ENCODE assay signal across 22 cellular contexts in genomic region chr19:41189425-41190065, GRCh38. TPM values are rescaled to one million over a fixed set of nuclear protein-coding genes. Genes with fewer than 3 reads are reported as not detected.
DNase-seq lines count a peak whose midpoint lies in the region; ATAC-seq, FAIRE-seq and TF ChIP-seq lines count a peak whose summit lies in the region.
"Had no signal": no experiment of that assay in that cellular context is flagged by ENCODE, and none has a peak within 500 bp of the region (broad histone marks: within the 10 kb centered on the region; RNA-seq: fewer than 3 reads in every experiment).

No MANE protein-coding gene starts in this region.

- no peak for TF ChIP-seq CTCF in GM23338 (conservative IDR thresholded peaks at IDR 0.05; ENCODE audit: low read depth in 2 of 2)
- no peak for TF ChIP-seq CTCF in H1 (IDR thresholded peaks at IDR 0.05; ENCODE audit: control extremely low read depth in 1 of 3, insufficient read depth in 1 of 3, low read depth in 1 of 3, low read length in 3 of 3)

- H3K27ac Mint-ChIP-seq in GM23338, result peak overlapping the region; percentile 97
- H3K27ac Mint-ChIP-seq: activated naive CD4-positive, alpha-beta T cell treated with anti-CD3 and anti-CD28 coated beads, Interleukin-2, amount 50 U/mL, for 72 hours had no signal

- H4K5ac ChIP-seq in H1 (ENCODE audit: insufficient read length, low read depth, low read length) (peak overlapping the region; percentile 79), mesendoderm (ENCODE audit: low read length) (no peak overlapping the region)

- H3K27me3 Mint-ChIP-seq in GM23338 (ENCODE audit: insufficient read depth, low read depth, poor library complexity), result peaks cover 8% of the 10 kb centered on the region

- peak; percentile 91 for FAIRE-seq in H1 (lab: Jason Lieb, UNC)

- peak overlapping the region; percentile 17 for H2BK120ac ChIP-seq in H1 (replicated peaks; ENCODE audit: low read depth, low read length)
- H2BK120ac ChIP-seq in mesendoderm (ENCODE audit: low read depth, low read length), result no peak overlapping the region

- H3K9me3 ChIP-seq in HUES64 (ENCODE audit: insufficient read depth, low read depth, low read length), result no peaks in the 10 kb centered on the region
- no peaks in the 10 kb centered on the region for H3K9me3 ChIP-seq in H1 (ENCODE audit: insufficient read depth in 2 of 2, low read depth in 1 of 2, low read length in 1 of 2)
- H3K9me3 ChIP-seq: neutrophil, upper lobe of left lung had no signal

- H4K20me1 ChIP-seq in GM23338 (replicated peaks; ENCODE audit: insufficient read depth) (no peaks in the 10 kb centered on the region; the same call in 1 of the 2 replicates), H1 (replicated peaks in 1 of 2; ENCODE audit: control insufficient read depth in 1 of 2, insufficient read depth in 2 of 2, low read length in 2 of 2) (peaks cover 0 to 3% of the 10 kb centered on the region in 2 experiments)

- H3K79me2 ChIP-seq in GM23338 (replicated peaks; ENCODE audit: insufficient read depth), result peaks cover 35% of the 10 kb centered on the region
- peaks cover 8 to 30% of the 10 kb centered on the region in 2 experiments for H3K79me2 ChIP-seq in H1 (ENCODE audit: control insufficient read depth in 1 of 2, insufficient read depth in 2 of 2, low read length in 2 of 2)
- H3K79me2 ChIP-seq in mesendoderm (ENCODE audit: control insufficient read depth, insufficient read depth, low read length), result peaks cover 21% of the 10 kb centered on the region

- H3K79me1 ChIP-seq in H1 (ENCODE audit: low read depth, low read length) (peaks cover 3% of the 10 kb centered on the region; the same call in 1 of the 2 replicates), mesendoderm (ENCODE audit: low read length) (peaks cover 5% of the 10 kb centered on the region)

- peaks cover 18% of the 10 kb centered on the region for H3K23me2 ChIP-seq in H1 (ENCODE audit: low read depth, low read length)

- H3K4ac ChIP-seq in H1 (replicated peaks; ENCODE audit: insufficient read length, low read depth, low read length) (peak overlapping the region; percentile 92), mesendoderm (ENCODE audit: low read depth, low read length) (no peak overlapping the region)

- H3K4me2 ChIP-seq in GM23338 (peak overlapping the region; percentile 10), H1 (ENCODE audit: insufficient read depth in 1 of 2, low read depth in 2 of 2, low read length in 2 of 2) (peak overlapping the region; percentile 22 to 44), mesendoderm (ENCODE audit: low read length) (no peak overlapping the region)

- peak overlapping the region; percentile 90 for H4K91ac ChIP-seq in H1 (replicated peaks; ENCODE audit: insufficient read length, low read length)

- H3K4me3 ChIP-seq in GM23338, result peak overlapping the region; percentile 2; the same call in 1 of the 2 replicates
- no peak overlapping the region for H3K4me3 ChIP-seq in HUES64 (ENCODE audit: low read length)
- H3K4me3 ChIP-seq in H1 (ENCODE audit: extremely low read depth in 1 of 4, insufficient read depth in 2 of 4, low read depth in 3 of 4, low read length in 4 of 4), result peak overlapping the region in 1 of 4 experiments; percentile 22; a peak in 2 of 8 replicates
- H3K4me3 ChIP-seq in mesendoderm (ENCODE audit: low read length), result no peak overlapping the region
- H3K4me3 ChIP-seq: upper lobe of left lung had no signal

- H3K9me2 ChIP-seq in GM23338 (ENCODE audit: insufficient read depth), result no peaks in the 10 kb centered on the region

- peak overlapping the region; percentile 96 for H3K27ac ChIP-seq in GM23338 (ENCODE audit: low read depth)
- peak overlapping the region; percentile 90; the same call in 1 of the 2 replicates for H3K27ac ChIP-seq in HUES64 (ENCODE audit: low read depth, low read length)
- H3K27ac ChIP-seq in H1 (ENCODE audit: low read depth, low read length), result peak overlapping the region; percentile 43; the same call in 1 of the 2 replicates
- peak overlapping the region; percentile 71 for H3K27ac ChIP-seq in mesendoderm (ENCODE audit: low read depth, low read length)
- H3K27ac ChIP-seq: neutrophil, RWPE1, upper lobe of left lung had no signal

- no peak overlapping the region for H3K14ac ChIP-seq in H1 (ENCODE audit: insufficient read length)

- peaks cover 4% of the 10 kb centered on the region; the same call in 1 of the 3 replicates for H3K9me3 Mint-ChIP-seq in GM23338
- H3K9me3 Mint-ChIP-seq: activated naive CD4-positive, alpha-beta T cell treated with anti-CD3 and anti-CD28 coated beads, Interleukin-2, amount 50 U/mL, for 72 hours had no signal

- H3K56ac ChIP-seq in H1 (replicated peaks; ENCODE audit: insufficient read length, low read depth, low read length) (peak overlapping the region; percentile 40), mesendoderm (ENCODE audit: low read length) (peak overlapping the region; percentile 75)

- peak; percentile 97 for DNase-seq in GM23338 (ENCODE audit: low spot score)
- DNase-seq in H1 (ENCODE audit: low read depth in 1 of 2, low spot score in 2 of 2), result peak in 1 of 2 experiments; percentile 85
- peak; percentile 96 for DNase-seq in mesendoderm
- no peak for DNase-seq in activated effector memory CD4-positive, alpha-beta T cell treated with Interleukin-2 at 50 U/mL for 16 hours
- no peak for DNase-seq in activated gamma-delta T cell (lab: John Stamatoyannopoulos, UW)
- DNase-seq: activated CD8-positive, alpha-beta memory T cell treated with anti-CD3 and anti-CD28 coated beads for 24 hours; AML-193; CD8-positive, alpha-beta memory T cell; cerebellar nuclear complex; effector CD8-positive, alpha-beta T cell; KG1; NCI-H187; NCI-H446; stimulated activated CD4-positive, alpha-beta T cell treated with anti-CD3 and anti-CD28 coated beads, Interleukin-4, amount 100 ng/mL, for 4 hours; upper lobe of left lung had no signal

- H3K23ac ChIP-seq in H1 (ENCODE audit: insufficient read length), result no peak overlapping the region
- no peak overlapping the region for H3K23ac ChIP-seq in mesendoderm (ENCODE audit: low read length)

- H2BK12ac ChIP-seq in H1 (ENCODE audit: low read depth, low read length), result no peak overlapping the region

- no peak overlapping the region for H2BK15ac ChIP-seq in H1 (ENCODE audit: low read length)
- H2BK15ac ChIP-seq in mesendoderm (replicated peaks; ENCODE audit: low read depth), result no peak overlapping the region

- peak overlapping the region; percentile 1 for H2BK20ac ChIP-seq in H1 (ENCODE audit: low read length)

- no peak; a peak in 1 of 3 replicates for TF ChIP-seq EP300 in H1 (IDR thresholded peaks at IDR 0.05; ENCODE audit: borderline replicate concordance in 1 of 2, low read depth in 2 of 2, low read length in 2 of 2)

- H3F3A ChIP-seq in GM23338 (replicated peaks; ENCODE audit: low read depth), result peaks cover 13% of the 10 kb centered on the region

- POLR2A ChIA-PET in H1 (lab: Charles Lee; ENCODE audit: partially characterized antibody), result interaction anchor here (0.6 to 3.0 kb wide), 13 partner anchors 11 to 587 kb away, joined by 3 to 15 read pairs (median 4); partner anchors contain the start of gene HNRNPUL1

- CTCF ChIA-PET in H1 (lab: Charles Lee; ENCODE audit: partially characterized antibody), result interaction anchor here (1.0 to 2.1 kb wide), 3 partner anchors 14 to 46 kb away, joined by 3 to 9 read pairs (median 3); no protein-coding TSS in a partner anchor

- peak overlapping the region; percentile 38; the same call in 1 of the 2 replicates for H3K9ac ChIP-seq in HUES64 (ENCODE audit: low read depth, low read length)
- H3K9ac ChIP-seq in H1 (replicated peaks in 1 of 4; ENCODE audit: extremely low read depth in 1 of 4, low read depth in 3 of 4, low read length in 3 of 4), result no peak overlapping the region
- H3K9ac ChIP-seq in mesendoderm (ENCODE audit: low read length), result no peak overlapping the region

- H3K36me3 ChIP-seq in GM23338 (ENCODE audit: insufficient read depth) (no peaks in the 10 kb centered on the region), HUES64 (ENCODE audit: insufficient read depth, low read length) (peaks cover 3% of the 10 kb centered on the region; the same call in 1 of the 2 replicates), H1 (ENCODE audit: control insufficient read depth in 2 of 4, insufficient read depth in 4 of 4, low read length in 3 of 4) (peaks cover 0 to 5% (median 1%) of the 10 kb centered on the region in 4 experiments; a peak in 3 of 8 replicates), mesendoderm (ENCODE audit: control insufficient read depth, insufficient read depth, low read length) (peaks cover 2% of the 10 kb centered on the region)
- H3K36me3 ChIP-seq: neutrophil, upper lobe of left lung had no signal

- ATAC-seq in GM23338 (peak; percentile 52), GM19035 (IDR thresholded peaks at IDR 0.05; ENCODE audit: unreplicated experiment) (no peak)
- ATAC-seq: activated CD4-positive, CD25-positive, alpha-beta regulatory T cell treated with anti-CD3 and anti-CD28 coated beads, Interleukin-2, amount 50 U/mL, for 24 hours; activated naive CD4-positive, alpha-beta T cell treated with anti-CD3 and anti-CD28 coated beads, Interleukin-2, amount 50 U/mL, for 72 hours; esophagus mucosa had no signal

- H3K4me1 ChIP-seq in GM23338 (ENCODE audit: insufficient read depth) (peaks cover 49% of the 10 kb centered on the region), HUES64 (ENCODE audit: insufficient read depth, low read length) (peaks cover 38% of the 10 kb centered on the region), H1 (replicated peaks in 1 of 4; ENCODE audit: control insufficient read depth in 3 of 4, insufficient read depth in 4 of 4, low read length in 3 of 4) (peaks cover 6 to 28% (median 16%) of the 10 kb centered on the region in 4 experiments), mesendoderm (ENCODE audit: control insufficient read depth, low read depth, low read length) (peaks cover 16% of the 10 kb centered on the region)

- H2AFZ ChIP-seq in GM23338, result no peak overlapping the region
- H2AFZ ChIP-seq in H1 (ENCODE audit: low read length), result no peak overlapping the region

- H3K18ac ChIP-seq in H1 (ENCODE audit: extremely low read depth, low read length) (no peak overlapping the region; the same call in 1 of the 2 replicates), mesendoderm (ENCODE audit: low read length) (peak overlapping the region; percentile 62)

- TF ChIP-seq RAD21 in H1 (IDR thresholded peaks at IDR 0.05 in 1 of 2, conservative IDR thresholded peaks at IDR 0.05 in 1 of 2; ENCODE audit: low read depth in 2 of 2, low read length in 2 of 2), result no peak; a peak in 1 of 4 replicates

- no peak overlapping the region for H4K8ac ChIP-seq in H1 (ENCODE audit: extremely low read depth, insufficient read depth, low read length)
- no peak overlapping the region for H4K8ac ChIP-seq in mesendoderm (ENCODE audit: low read depth, low read length)

- H2AK5ac ChIP-seq in H1 (ENCODE audit: low read depth, low read length) (peak overlapping the region; percentile 75; the same call in 1 of the 2 replicates), mesendoderm (ENCODE audit: low read length) (no peak overlapping the region)

- peak overlapping the region; percentile 15 for H3K4me3 Mint-ChIP-seq in GM23338
- H3K4me3 Mint-ChIP-seq: CD8-positive, alpha-beta memory T cell had no signal

- H3K27me3 ChIP-seq in GM23338 (ENCODE audit: insufficient read depth) (no peaks in the 10 kb centered on the region), HUES64 (ENCODE audit: insufficient read depth, low read length) (no peaks in the 10 kb centered on the region), H1 (replicated peaks in 1 of 4; ENCODE audit: control insufficient read depth in 3 of 4, extremely low read depth in 1 of 4, insufficient read depth in 3 of 4, low read length in 3 of 4) (no peaks in the 10 kb centered on the region), mesendoderm (ENCODE audit: insufficient read depth, low read length, poor library complexity) (no peaks in the 10 kb centered on the region)

- H3K4me1 Mint-ChIP-seq in GM23338, result peaks cover 56% of the 10 kb centered on the region

- 37% methylated on average over 8 of the region's 8 CpGs for WGBS in HUES64
- WGBS in H1 (ENCODE audit: extremely low coverage in 1 of 2, insufficient coverage in 1 of 2, insufficient read length in 1 of 2, insufficient replicate concordance in 2 of 2, low coverage in 1 of 2, low lambda C conversion rate in 2 of 2, missing lambda C conversion rate in 1 of 2), 2 experiments, result 15% methylated on average over 8 of the region's 8 CpGs; no CpG with 5 or more reads in 1 of the 2 experiments
- WGBS in mesendoderm (ENCODE audit: extremely low coverage, insufficient coverage, low lambda C conversion rate), result no CpG with 5 or more reads among the region's 8 CpGs

- TF ChIP-seq POLR2A in H1 (IDR thresholded peaks at IDR 0.05; ENCODE audit: control extremely low read depth in 1 of 2, low read depth in 2 of 2, low read length in 2 of 2), result no peak

- peaks cover 10% of the 10 kb centered on the region for H3K36me3 Mint-ChIP-seq in GM23338 (ENCODE audit: low read depth)
- H3K36me3 Mint-ChIP-seq: CD8-positive, alpha-beta memory T cell had no signal

- H2BK5ac ChIP-seq in H1 (ENCODE audit: low read depth, low read length) (peak overlapping the region; percentile 96), mesendoderm (ENCODE audit: low read length) (peak overlapping the region; percentile 33)

RNA-seq across cellular contexts. Expression of gene CYP2S1, which starts 3.5 kb away (rescaled TPM):
- 272 and 315 TPM in 2 replicates for total RNA-seq in GM23338 (2014; rRNA removed; shearing (Covaris generic))
- polyA plus RNA-seq in GM23338 (2016; fragmentation: Nextera tagmentation; extraction: Ambion mirVana), result 130 and 137 TPM in 2 replicates
- 96.5 TPM for polyA plus RNA-seq in HUES64 (2013, experiment 1 of 2)
- 84.7 TPM for polyA plus RNA-seq in HUES64 (2013, experiment 2 of 2)
- 245 and 267 TPM in 2 replicates for total RNA-seq in H1 (2021; fragmentation: NEBNext Ultra II Directional; extraction: Animal tissue kit (Norgen Biotek cat#: 25700))
- polyA plus RNA-seq in H1 (2011; rRNA removed), result 97.9 and 210 TPM in 2 replicates
- polyA plus RNA-seq in H1 (2011; cell fraction: cytosol; rRNA removed), result 52.4 TPM
- polyA plus RNA-seq in H1 (2011; cell fraction: nucleus; rRNA removed), result 157 TPM
- polyA plus RNA-seq in H1 (2012, experiment 1 of 2), result 214 to 243 TPM (median 222 TPM) in 4 replicates
- polyA plus RNA-seq in H1 (2012, experiment 2 of 2), result 261 TPM
- polyA plus RNA-seq in H1 (2013, experiment 1 of 2), result 325 TPM
- polyA plus RNA-seq in H1 (2013, experiment 2 of 2), result 381 TPM
- polyA minus RNA-seq in H1 (2011; rRNA and poly(A)+ RNA removed), result 53.2 and 95.0 TPM in 2 replicates
- 96.9 TPM for polyA minus RNA-seq in H1 (2011; cell fraction: cytosol; rRNA and poly(A)+ RNA removed)
- polyA minus RNA-seq in H1 (2011; cell fraction: nucleus; rRNA and poly(A)+ RNA removed), result 50.5 TPM
- 134 TPM for polyA plus RNA-seq in mesendoderm (2013, experiment 1 of 2)
- 137 TPM for polyA plus RNA-seq in mesendoderm (2013, experiment 2 of 2)
- total RNA-seq: CD8-positive, alpha-beta memory T cell had no signal
- polyA plus RNA-seq: CD8-positive, alpha-beta memory T cell had no signal

RNA-seq across cellular contexts. Expression of gene AXL, which starts 29.5 kb away (rescaled TPM):
- total RNA-seq in GM23338 (2014; rRNA removed; shearing (Covaris generic)), result 23.7 and 28.4 TPM in 2 replicates
- polyA plus RNA-seq in GM23338 (2016; fragmentation: Nextera tagmentation; extraction: Ambion mirVana), result 7.5 and 9.0 TPM in 2 replicates
- polyA plus RNA-seq in HUES64 (2013, experiment 1 of 2), result 15.2 TPM
- polyA plus RNA-seq in HUES64 (2013, experiment 2 of 2), result 17.3 TPM
- 51.0 and 53.3 TPM in 2 replicates for total RNA-seq in H1 (2021; fragmentation: NEBNext Ultra II Directional; extraction: Animal tissue kit (Norgen Biotek cat#: 25700))
- 35.3 and 62.4 TPM in 2 replicates for polyA plus RNA-seq in H1 (2011; rRNA removed)
- polyA plus RNA-seq in H1 (2011; cell fraction: cytosol; rRNA removed), result 32.1 TPM
- 35.7 TPM for polyA plus RNA-seq in H1 (2011; cell fraction: nucleus; rRNA removed)
- 25.0 to 41.1 TPM (median 36.3 TPM) in 4 replicates for polyA plus RNA-seq in H1 (2012, experiment 1 of 2)
- polyA plus RNA-seq in H1 (2012, experiment 2 of 2), result 20.2 TPM
- polyA plus RNA-seq in H1 (2013, experiment 1 of 2), result 28.7 TPM
- 31.9 TPM for polyA plus RNA-seq in H1 (2013, experiment 2 of 2)
- polyA minus RNA-seq in H1 (2011; rRNA and poly(A)+ RNA removed), result 88.6 and 100 TPM in 2 replicates
- 72.1 TPM for polyA minus RNA-seq in H1 (2011; cell fraction: cytosol; rRNA and poly(A)+ RNA removed)
- polyA minus RNA-seq in H1 (2011; cell fraction: nucleus; rRNA and poly(A)+ RNA removed), result 34.7 TPM
- polyA plus RNA-seq in mesendoderm (2013, experiment 1 of 2), result 17.2 TPM
- 18.3 TPM for polyA plus RNA-seq in mesendoderm (2013, experiment 2 of 2)

Comparison
In these comparisons a context has a peak if more than half of its experiments do, and no peak if none do; other contexts are left out.
1. DNase-seq: peak in GM23338 (single experiment) and mesendoderm (single experiment); none in activated effector memory CD4-positive, alpha-beta T cell treated with Interleukin-2 at 50 U/mL for 16 hours (single experiment) and activated gamma-delta T cell (single experiment).
2. H3K27ac ChIP-seq: peak in every context shown above with its lines; median percentile 96 in GM23338; 90 in HUES64; 71 in mesendoderm; 43 in H1.